1 cellular context compared by ENCODE assay signal in the genomic region with DNA sequence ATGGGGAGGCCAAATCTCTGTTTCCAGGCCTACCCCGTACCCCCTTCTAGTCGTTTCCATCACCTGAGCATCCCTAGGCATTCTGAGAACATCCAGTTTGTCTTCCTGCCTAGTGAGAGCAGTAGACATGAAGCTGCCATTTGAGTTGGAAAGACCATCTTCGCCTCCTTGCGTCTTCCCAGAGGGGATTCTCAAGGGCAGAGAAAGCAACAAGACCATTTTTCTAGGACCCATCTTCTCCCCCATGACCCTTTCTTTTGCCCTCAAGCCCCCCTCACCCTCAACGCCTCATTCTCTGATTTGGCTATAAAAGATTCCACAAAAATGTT.
TF ChIP-seq lines count a peak whose summit lies in the region.

No MANE protein-coding gene starts in this region.

TF ChIP-seq in WTC11, 78 proteins besides CTCF, POLR2A, EP300 and RAD21 (continued from another document):
- TF ChIP-seq, protein P1, sequence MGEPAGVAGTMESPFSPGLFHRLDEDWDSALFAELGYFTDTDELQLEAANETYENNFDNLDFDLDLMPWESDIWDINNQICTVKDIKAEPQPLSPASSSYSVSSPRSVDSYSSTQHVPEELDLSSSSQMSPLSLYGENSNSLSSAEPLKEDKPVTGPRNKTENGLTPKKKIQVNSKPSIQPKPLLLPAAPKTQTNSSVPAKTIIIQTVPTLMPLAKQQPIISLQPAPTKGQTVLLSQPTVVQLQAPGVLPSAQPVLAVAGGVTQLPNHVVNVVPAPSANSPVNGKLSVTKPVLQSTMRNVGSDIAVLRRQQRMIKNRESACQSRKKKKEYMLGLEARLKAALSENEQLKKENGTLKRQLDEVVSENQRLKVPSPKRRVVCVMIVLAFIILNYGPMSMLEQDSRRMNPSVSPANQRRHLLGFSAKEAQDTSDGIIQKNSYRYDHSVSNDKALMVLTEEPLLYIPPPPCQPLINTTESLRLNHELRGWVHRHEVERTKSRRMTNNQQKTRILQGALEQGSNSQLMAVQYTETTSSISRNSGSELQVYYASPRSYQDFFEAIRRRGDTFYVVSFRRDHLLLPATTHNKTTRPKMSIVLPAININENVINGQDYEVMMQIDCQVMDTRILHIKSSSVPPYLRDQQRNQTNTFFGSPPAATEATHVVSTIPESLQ (CRISPR knock-in tag; IDR thresholded peaks at IDR 0.05) = no peak
- TF ChIP-seq, protein P2, sequence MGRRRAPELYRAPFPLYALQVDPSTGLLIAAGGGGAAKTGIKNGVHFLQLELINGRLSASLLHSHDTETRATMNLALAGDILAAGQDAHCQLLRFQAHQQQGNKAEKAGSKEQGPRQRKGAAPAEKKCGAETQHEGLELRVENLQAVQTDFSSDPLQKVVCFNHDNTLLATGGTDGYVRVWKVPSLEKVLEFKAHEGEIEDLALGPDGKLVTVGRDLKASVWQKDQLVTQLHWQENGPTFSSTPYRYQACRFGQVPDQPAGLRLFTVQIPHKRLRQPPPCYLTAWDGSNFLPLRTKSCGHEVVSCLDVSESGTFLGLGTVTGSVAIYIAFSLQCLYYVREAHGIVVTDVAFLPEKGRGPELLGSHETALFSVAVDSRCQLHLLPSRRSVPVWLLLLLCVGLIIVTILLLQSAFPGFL (CRISPR knock-in tag; IDR thresholded peaks at IDR 0.05; ENCODE audit: borderline replicate concordance) = no peak
- TF ChIP-seq, protein P3, sequence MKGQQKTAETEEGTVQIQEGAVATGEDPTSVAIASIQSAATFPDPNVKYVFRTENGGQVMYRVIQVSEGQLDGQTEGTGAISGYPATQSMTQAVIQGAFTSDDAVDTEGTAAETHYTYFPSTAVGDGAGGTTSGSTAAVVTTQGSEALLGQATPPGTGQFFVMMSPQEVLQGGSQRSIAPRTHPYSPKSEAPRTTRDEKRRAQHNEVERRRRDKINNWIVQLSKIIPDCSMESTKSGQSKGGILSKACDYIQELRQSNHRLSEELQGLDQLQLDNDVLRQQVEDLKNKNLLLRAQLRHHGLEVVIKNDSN (CRISPR knock-in tag; IDR thresholded peaks at IDR 0.05) = no peak
- TF ChIP-seq CREM (CRISPR knock-in tag; IDR thresholded peaks at IDR 0.05) (no peak), NFYB (CRISPR knock-in tag; conservative IDR thresholded peaks at IDR 0.05; ENCODE audit: low read depth) (no peak), SOX15 (CRISPR knock-in tag; IDR thresholded peaks at IDR 0.05) (no peak), GRHL2 (CRISPR knock-in tag; IDR thresholded peaks at IDR 0.05; ENCODE audit: insufficient replicate concordance, severe bottlenecking) (no peak)
- TF ChIP-seq, protein P4, sequence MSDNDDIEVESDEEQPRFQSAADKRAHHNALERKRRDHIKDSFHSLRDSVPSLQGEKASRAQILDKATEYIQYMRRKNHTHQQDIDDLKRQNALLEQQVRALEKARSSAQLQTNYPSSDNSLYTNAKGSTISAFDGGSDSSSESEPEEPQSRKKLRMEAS (CRISPR knock-in tag; IDR thresholded peaks at IDR 0.05) = no peak
- TF ChIP-seq, protein P5, sequence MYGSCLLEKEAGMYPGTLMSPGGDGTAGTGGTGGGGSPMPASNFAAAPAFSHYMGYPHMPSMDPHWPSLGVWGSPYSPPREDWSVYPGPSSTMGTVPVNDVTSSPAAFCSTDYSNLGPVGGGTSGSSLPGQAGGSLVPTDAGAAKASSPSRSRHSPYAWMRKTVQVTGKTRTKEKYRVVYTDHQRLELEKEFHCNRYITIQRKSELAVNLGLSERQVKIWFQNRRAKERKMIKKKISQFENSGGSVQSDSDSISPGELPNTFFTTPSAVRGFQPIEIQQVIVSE (CRISPR knock-in tag; IDR thresholded peaks at IDR 0.05; ENCODE audit: borderline replicate concordance) = no peak
- TF ChIP-seq, protein P6, sequence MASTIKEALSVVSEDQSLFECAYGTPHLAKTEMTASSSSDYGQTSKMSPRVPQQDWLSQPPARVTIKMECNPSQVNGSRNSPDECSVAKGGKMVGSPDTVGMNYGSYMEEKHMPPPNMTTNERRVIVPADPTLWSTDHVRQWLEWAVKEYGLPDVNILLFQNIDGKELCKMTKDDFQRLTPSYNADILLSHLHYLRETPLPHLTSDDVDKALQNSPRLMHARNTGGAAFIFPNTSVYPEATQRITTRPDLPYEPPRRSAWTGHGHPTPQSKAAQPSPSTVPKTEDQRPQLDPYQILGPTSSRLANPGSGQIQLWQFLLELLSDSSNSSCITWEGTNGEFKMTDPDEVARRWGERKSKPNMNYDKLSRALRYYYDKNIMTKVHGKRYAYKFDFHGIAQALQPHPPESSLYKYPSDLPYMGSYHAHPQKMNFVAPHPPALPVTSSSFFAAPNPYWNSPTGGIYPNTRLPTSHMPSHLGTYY (CRISPR knock-in tag; IDR thresholded peaks at IDR 0.05) = no peak
- TF ChIP-seq, protein P7, sequence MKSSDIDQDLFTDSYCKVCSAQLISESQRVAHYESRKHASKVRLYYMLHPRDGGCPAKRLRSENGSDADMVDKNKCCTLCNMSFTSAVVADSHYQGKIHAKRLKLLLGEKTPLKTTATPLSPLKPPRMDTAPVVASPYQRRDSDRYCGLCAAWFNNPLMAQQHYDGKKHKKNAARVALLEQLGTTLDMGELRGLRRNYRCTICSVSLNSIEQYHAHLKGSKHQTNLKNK (CRISPR knock-in tag; IDR thresholded peaks at IDR 0.05) = no peak
- TF ChIP-seq, protein P8, sequence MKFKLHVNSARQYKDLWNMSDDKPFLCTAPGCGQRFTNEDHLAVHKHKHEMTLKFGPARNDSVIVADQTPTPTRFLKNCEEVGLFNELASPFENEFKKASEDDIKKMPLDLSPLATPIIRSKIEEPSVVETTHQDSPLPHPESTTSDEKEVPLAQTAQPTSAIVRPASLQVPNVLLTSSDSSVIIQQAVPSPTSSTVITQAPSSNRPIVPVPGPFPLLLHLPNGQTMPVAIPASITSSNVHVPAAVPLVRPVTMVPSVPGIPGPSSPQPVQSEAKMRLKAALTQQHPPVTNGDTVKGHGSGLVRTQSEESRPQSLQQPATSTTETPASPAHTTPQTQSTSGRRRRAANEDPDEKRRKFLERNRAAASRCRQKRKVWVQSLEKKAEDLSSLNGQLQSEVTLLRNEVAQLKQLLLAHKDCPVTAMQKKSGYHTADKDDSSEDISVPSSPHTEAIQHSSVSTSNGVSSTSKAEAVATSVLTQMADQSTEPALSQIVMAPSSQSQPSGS (CRISPR knock-in tag; IDR thresholded peaks at IDR 0.05; ENCODE audit: borderline replicate concordance, low read depth) = no peak
- TF ChIP-seq, protein P9, sequence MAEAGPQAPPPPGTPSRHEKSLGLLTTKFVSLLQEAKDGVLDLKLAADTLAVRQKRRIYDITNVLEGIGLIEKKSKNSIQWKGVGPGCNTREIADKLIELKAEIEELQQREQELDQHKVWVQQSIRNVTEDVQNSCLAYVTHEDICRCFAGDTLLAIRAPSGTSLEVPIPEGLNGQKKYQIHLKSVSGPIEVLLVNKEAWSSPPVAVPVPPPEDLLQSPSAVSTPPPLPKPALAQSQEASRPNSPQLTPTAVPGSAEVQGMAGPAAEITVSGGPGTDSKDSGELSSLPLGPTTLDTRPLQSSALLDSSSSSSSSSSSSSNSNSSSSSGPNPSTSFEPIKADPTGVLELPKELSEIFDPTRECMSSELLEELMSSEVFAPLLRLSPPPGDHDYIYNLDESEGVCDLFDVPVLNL (CRISPR knock-in tag; IDR thresholded peaks at IDR 0.05; ENCODE audit: borderline replicate concordance, low read depth) = no peak
